ENCODE assay signal across 8 cellular contexts in the genomic region with DNA sequence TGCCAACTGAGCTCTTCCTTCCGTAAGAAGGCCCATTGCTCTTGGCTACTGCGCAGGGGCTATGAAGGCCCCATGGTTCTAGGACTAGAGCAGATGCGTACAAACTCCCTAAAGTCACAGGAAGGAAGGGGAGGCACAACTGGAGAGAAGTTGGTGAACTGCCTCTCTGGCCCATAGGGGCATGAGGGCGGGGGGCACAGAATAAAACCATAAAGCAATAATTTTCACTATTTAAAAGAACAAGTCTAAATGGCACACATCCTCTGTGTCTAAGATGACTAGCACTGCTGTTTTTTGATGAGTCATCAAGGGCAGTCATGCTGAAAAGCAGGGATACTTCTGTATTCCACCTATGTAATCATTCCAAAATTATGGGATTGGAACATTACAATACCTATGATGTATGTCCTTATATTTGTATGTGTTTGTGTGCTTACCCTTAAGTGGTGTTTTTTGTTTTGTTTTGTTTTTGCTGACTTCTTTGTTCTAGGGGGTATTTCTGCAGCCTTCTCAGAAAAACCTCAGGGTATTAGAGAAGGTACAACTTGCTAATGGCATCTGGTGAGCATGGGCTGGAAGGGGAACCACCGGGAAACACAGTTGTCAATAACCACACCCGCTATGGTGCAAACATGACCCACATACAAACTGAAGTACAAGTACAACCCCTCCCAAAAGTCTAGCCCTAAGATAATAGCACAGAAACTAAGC. TPM values are rescaled to one million over a fixed set of nuclear protein-coding genes. Genes with fewer than 3 reads are reported as not detected.
A peak's percentile ranks its signal among the peaks of the same experiment; 100 is the strongest.
DNase-seq lines count a peak whose midpoint lies in the region; ATAC-seq and TF ChIP-seq lines count a peak whose summit lies in the region.

No MANE protein-coding gene starts in this region.

- H3K4me1 ChIP-seq in OCI-LY7 (ENCODE audit: insufficient read depth, low read length, poor library complexity, severe bottlenecking) (peaks cover 61% of the 10 kb centered on the region), lower lobe of right lung (peaks cover 87% of the 10 kb centered on the region)

- peaks cover 77% of the 10 kb centered on the region for H3K79me2 ChIP-seq in OCI-LY7 (ENCODE audit: insufficient read depth, low read depth, low read length)

- no peaks in the 10 kb centered on the region; the same call in 1 of the 2 replicates for H3K36me3 ChIP-seq in OCI-LY7 (ENCODE audit: insufficient read depth, low read length)
- no peaks in the 10 kb centered on the region for H3K36me3 ChIP-seq in lower lobe of right lung

- DNase-seq in NK-92 treated with Interleukin-12 subunit alpha and Interleukin-12 subunit beta, amount 100 ng/mL, for 24 hours (lab: John Stamatoyannopoulos, UW), result peak; percentile 76
- no peak for DNase-seq in NK-92 (lab: John Stamatoyannopoulos, UW; ENCODE audit: unreplicated experiment)
- DNase-seq in OCI-LY7 (ENCODE audit: low spot score), result no peak
- DNase-seq in amniotic epithelial cell (ENCODE audit: low read depth), result peak; percentile 50
- DNase-seq in lower lobe of right lung, result no peak
- no peak for DNase-seq in DMS114 treated with DMSO at 0.1 percent for 48 hours (lab: John Stamatoyannopoulos, UW; ENCODE audit: unreplicated experiment)
- DNase-seq in NCI-H1092 treated with DMSO at 0.1 percent for 48 hours (lab: John Stamatoyannopoulos, UW), result no peak

- no TSS peak for BruUV-seq in OCI-LY7 (replicated peaks; lab: Mats Ljungman, UMichigan)

- no peaks in the 10 kb centered on the region for H3K9me3 ChIP-seq in OCI-LY7 (ENCODE audit: low read length)
- H3K9me3 ChIP-seq in lower lobe of right lung, result no peaks in the 10 kb centered on the region

- H3K4me3 ChIP-seq in OCI-LY7 (ENCODE audit: low read depth, low read length, poor library complexity, severe bottlenecking) (no peak overlapping the region), lower lobe of right lung (no peak overlapping the region)

- H3K27me3 ChIP-seq in lower lobe of right lung (ENCODE audit: low read depth), result no peaks in the 10 kb centered on the region

- POLR2A ChIA-PET in OCI-LY7 (lab: Charles Lee), result interaction anchor here (0.5 to 2.0 kb wide), 6 partner anchors 9 to 65 kb away, joined by 3 to 12 read pairs (median 3); no protein-coding TSS in a partner anchor

- no peak for TF ChIP-seq CTCF in OCI-LY7 (conservative IDR thresholded peaks at IDR 0.05; ENCODE audit: low read length)
- TF ChIP-seq CTCF in lower lobe of right lung (IDR thresholded peaks at IDR 0.05), result no peak

- intact Hi-C loops in OCI-LY7 (cut with micrococcal nuclease; ENCODE audit: unreplicated experiment) (no loop called here), lower lobe of right lung (cut with DNase I) (no loop called here)

- H4K20me1 ChIP-seq in OCI-LY7 (ENCODE audit: insufficient read depth, low read length), result no peaks in the 10 kb centered on the region; the same call in 1 of the 2 replicates

- H3K27ac ChIP-seq in OCI-LY7 (ENCODE audit: low read depth, low read length, poor library complexity, severe bottlenecking) (no peak overlapping the region), lower lobe of right lung (peak overlapping the region; percentile 68)

- peak; percentile 41 for ATAC-seq in HG02763 (IDR thresholded peaks at IDR 0.05; ENCODE audit: unreplicated experiment)
- ATAC-seq in lower lobe of right lung, result peak; percentile 77 to 88

- H3K9me2 ChIP-seq in OCI-LY7 (ENCODE audit: insufficient read depth, low read length), result no peaks in the 10 kb centered on the region

- CTCF ChIA-PET in OCI-LY7 (lab: Charles Lee; ENCODE audit: unreplicated experiment), result interaction anchor here (1.5 kb wide), 1 partner anchor 17 kb away, joined by 4 read pairs; no protein-coding TSS in a partner anchor

- H2AFZ ChIP-seq in OCI-LY7 (ENCODE audit: low read length), result no peak overlapping the region

- peak overlapping the region; percentile 47 for H3K4me2 ChIP-seq in OCI-LY7 (ENCODE audit: low read length)

RNA-seq across cellular contexts. Expression of a gene that starts 36.9 kb away (rescaled TPM):
- total RNA-seq in OCI-LY7 (2014; rRNA removed; shearing (Covaris generic)), result 9.7 and 9.8 TPM in 2 replicates
- 14.8 and 18.8 TPM in 2 replicates for total RNA-seq in OCI-LY7 (2022)
- 39.5 TPM for total RNA-seq in lower lobe of right lung

Comparison
In these comparisons a context has a peak if more than half of its experiments do, and no peak if none do; other contexts are left out.
1. DNase-seq: peak in NK-92 treated with Interleukin-12 subunit alpha and Interleukin-12 subunit beta, amount 100 ng/mL, for 24 hours (single experiment) and amniotic epithelial cell (single experiment); none in NK-92 (single experiment), OCI-LY7 (single experiment), lower lobe of right lung (single experiment), DMS114 treated with DMSO at 0.1 percent for 48 hours (single experiment) and NCI-H1092 treated with DMSO at 0.1 percent for 48 hours (single experiment).